Comparison of ENCODE assay signal across 19 cellular contexts in genomic region chr7:87231243-87231642, GRCh38. TPM values are rescaled to one million over a fixed set of nuclear protein-coding genes. Genes with fewer than 3 reads are reported as not detected.
DNase-seq lines count a peak whose midpoint lies in the region; ATAC-seq, FAIRE-seq and TF ChIP-seq lines count a peak whose summit lies in the region.
"Had no signal": no experiment of that assay in that cellular context is flagged by ENCODE, and none has a peak within 500 bp of the region (broad histone marks: within the 10 kb centered on the region; RNA-seq: fewer than 3 reads in every experiment).

No MANE protein-coding gene starts in this region.

- H3K9me3 ChIP-seq in SK-N-SH (no peaks in the 10 kb centered on the region), kidney (ENCODE audit: control insufficient read depth in 1 of 2, low read length in 2 of 2) (no peaks in the 10 kb centered on the region), hepatocyte (ENCODE audit: low read depth) (no peaks in the 10 kb centered on the region)
- H3K9me3 ChIP-seq: SJSA1, transverse colon had no signal

- ATAC-seq in HG03342 (IDR thresholded peaks at IDR 0.05; ENCODE audit: unreplicated experiment): no peak
- ATAC-seq: activated CD4-positive, alpha-beta T cell treated with anti-CD3 and anti-CD28 coated beads for 36 hours had no signal

- H3K27me3 ChIP-seq in SK-N-SH (ENCODE audit: insufficient read depth) (no peaks in the 10 kb centered on the region; the same call in 1 of the 2 replicates), hepatocyte (peaks cover 11% of the 10 kb centered on the region)
- H3K27me3 ChIP-seq: SJSA1 had no signal

- no peak overlapping the region for H2AFZ ChIP-seq in SK-N-SH (ENCODE audit: low read depth)
- no peak overlapping the region for H2AFZ ChIP-seq in hepatocyte

- DNase-seq in NCI-H2081 (lab: John Stamatoyannopoulos, UW) (peak; percentile 9 to 78), NCI-H2081 treated with DMSO at 0.1 percent for 48 hours (lab: John Stamatoyannopoulos, UW) (no peak), SK-N-SH (peak; percentile 35), kidney (peak; percentile 68), islet precursor cell (no peak), hepatocyte (ENCODE audit: low spot score) (no peak)
- DNase-seq: activated CD4-positive, alpha-beta T cell treated with anti-CD3 and anti-CD28 coated beads for 36 hours; activated CD8-positive, alpha-beta memory T cell treated with anti-CD3 and anti-CD28 coated beads, Interleukin-2, amount 50 U/mL, for 4 hours; activated gamma-delta T cell treated with Interleukin-2 at 50 U/mL for 16 hours; erythroblast; NCI-H345; occipital lobe; T-helper 9 cell; transverse colon had no signal

- no peaks in the 10 kb centered on the region for H3F3A ChIP-seq in SK-N-SH (replicated peaks; ENCODE audit: insufficient read depth)

- CTCF ChIA-PET in SK-N-SH (lab: Yijun Ruan, JAX): interaction anchor here (0.8 to 1.5 kb wide), 6 partner anchors 11 to 228 kb away, joined by 3 to 7 read pairs (median 4); partner anchors contain the start of gene ELAPOR2

- FAIRE-seq in kidney (lab: Jason Lieb, UNC): no peak

- no peak overlapping the region for H3K4me2 ChIP-seq in SK-N-SH
- no peak overlapping the region for H3K4me2 ChIP-seq in hepatocyte
- H3K4me2 ChIP-seq: smooth muscle cell had no signal

- no peak for TF ChIP-seq CTCF in SK-N-SH (IDR thresholded peaks at IDR 0.05)
- TF ChIP-seq CTCF in kidney (IDR thresholded peaks at IDR 0.05; ENCODE audit: borderline replicate concordance, extremely low read depth, insufficient read depth): no peak
- no peak for TF ChIP-seq CTCF in hepatocyte (IDR thresholded peaks at IDR 0.05; ENCODE audit: poor library complexity)

- H4K20me1 ChIP-seq in SK-N-SH (ENCODE audit: insufficient read depth) (no peaks in the 10 kb centered on the region), hepatocyte (ENCODE audit: insufficient read depth, poor library complexity, severe bottlenecking) (no peaks in the 10 kb centered on the region)

- no peak for TF ChIP-seq RAD21 in SK-N-SH (IDR thresholded peaks at IDR 0.05; ENCODE audit: low read length)

- TF ChIP-seq EP300 in SK-N-SH (IDR thresholded peaks at IDR 0.05; ENCODE audit: borderline replicate concordance in 1 of 2, low read depth in 1 of 2, low read length in 1 of 2): no peak; a peak in 1 of 4 replicates

- intact Hi-C loops in kidney (cut with DNase I): loop anchor here (10.0 kb wide), 1 partner anchor 306 kb away; no protein-coding TSS in a partner anchor

- H3K4me1 ChIP-seq in SK-N-SH (ENCODE audit: control insufficient read depth in 1 of 2, insufficient read depth in 2 of 2, low read depth in 1 of 2, low read length in 1 of 2) (peaks cover 0 to 16% of the 10 kb centered on the region in 2 experiments; a peak in 1 of 4 replicates), kidney (ENCODE audit: control insufficient read depth in 1 of 2, insufficient read depth in 1 of 2, low read depth in 1 of 2, low read length in 2 of 2) (peaks cover 0 to 2% of the 10 kb centered on the region in 2 donors), hepatocyte (ENCODE audit: insufficient read depth) (no peaks in the 10 kb centered on the region)
- H3K4me1 ChIP-seq: transverse colon had no signal

- POLR2A ChIA-PET in SK-N-SH (lab: Yijun Ruan, JAX): interaction anchor here (0.7 to 1.7 kb wide), 2 partner anchors 11 to 79 kb away, joined by 4 to 8 read pairs; partner anchors contain the start of genes DMTF1 and TMEM243

- H3K79me2 ChIP-seq in SK-N-SH (ENCODE audit: insufficient read depth): no peaks in the 10 kb centered on the region
- no peaks in the 10 kb centered on the region for H3K79me2 ChIP-seq in hepatocyte

- WGBS in SK-N-SH (ENCODE audit: low lambda C conversion rate): 60% methylated on average over 7 of the region's 7 CpGs
- 91% methylated on average over 7 of the region's 7 CpGs for WGBS in hepatocyte (ENCODE audit: low lambda C conversion rate, missing lambda C conversion rate)

- H3K9me2 ChIP-seq in SK-N-SH (no peaks in the 10 kb centered on the region), hepatocyte (replicated peaks; ENCODE audit: insufficient read depth) (no peaks in the 10 kb centered on the region)

- H3K27ac ChIP-seq in SK-N-SH (ENCODE audit: low read depth in 2 of 2, low read length in 1 of 2): no peak overlapping the region
- no peak overlapping the region for H3K27ac ChIP-seq in kidney (ENCODE audit: low read depth in 2 of 2, low read length in 2 of 2)
- peak overlapping the region; percentile 49 for H3K27ac ChIP-seq in temporal lobe (ENCODE audit: low read depth, low read length)
- H3K27ac ChIP-seq in hepatocyte: no peak overlapping the region
- H3K27ac ChIP-seq: 22Rv1, SJSA1, transverse colon had no signal

- no peaks in the 10 kb centered on the region for H3K36me3 ChIP-seq in SK-N-SH (replicated peaks in 1 of 2; ENCODE audit: control insufficient read depth in 1 of 2, insufficient read depth in 2 of 2, low read length in 1 of 2)
- no peaks in the 10 kb centered on the region for H3K36me3 ChIP-seq in kidney (ENCODE audit: control insufficient read depth in 1 of 2, insufficient read depth in 2 of 2, low read length in 2 of 2)
- H3K36me3 ChIP-seq in hepatocyte (replicated peaks; ENCODE audit: insufficient read depth, low read depth): no peaks in the 10 kb centered on the region
- H3K36me3 ChIP-seq: SJSA1, transverse colon had no signal

- H3K9ac ChIP-seq in SK-N-SH: no peak overlapping the region
- no peak overlapping the region for H3K9ac ChIP-seq in kidney (ENCODE audit: low read length in 2 of 2)

- H3K4me3 ChIP-seq in SK-N-SH (ENCODE audit: low read depth in 2 of 2, low read length in 1 of 2) (no peak overlapping the region), kidney (ENCODE audit: low read length in 2 of 2) (no peak overlapping the region), hepatocyte (no peak overlapping the region)
- H3K4me3 ChIP-seq: SJSA1, smooth muscle cell, transverse colon had no signal

TF ChIP-seq in SK-N-SH, 30 proteins besides CTCF, POLR2A, EP300 and RAD21:
- TF ChIP-seq CHD2 (IDR thresholded peaks at IDR 0.05; ENCODE audit: low read length, partially characterized antibody) (peak; percentile 37), TAF1 (IDR thresholded peaks at IDR 0.05; ENCODE audit: borderline replicate concordance, low read depth, low read length) (no peak)

RNA-seq across cellular contexts. Expression of gene TMEM243, which starts 11.7 kb away (rescaled TPM):
- polyA plus RNA-seq in SK-N-SH (2012; rRNA removed) (31.1 and 36.5 TPM in 2 replicates), kidney (ENCODE audit: insufficient read depth, low read depth, low replicate concordance) (37.7 TPM), hepatocyte (49.4 and 53.0 TPM in 2 replicates)
- polyA plus RNA-seq in SK-N-SH (2012; cell fraction: cytosol; rRNA removed): 42.5 and 50.4 TPM in 2 replicates
- 36.0 and 51.1 TPM in 2 replicates for polyA plus RNA-seq in SK-N-SH (2012; cell fraction: nucleus; rRNA removed)
- total RNA-seq in kidney (50.3 TPM), temporal lobe (3.4 TPM), hepatocyte (38.1 and 47.7 TPM in 2 replicates)

Comparison
In these comparisons a context has a peak if more than half of its experiments do, and no peak if none do; other contexts are left out.
1. DNase-seq: peak in NCI-H2081 (2 of 2), SK-N-SH (single experiment) and kidney (single experiment); none in NCI-H2081 treated with DMSO at 0.1 percent for 48 hours (single experiment), islet precursor cell (single experiment) and hepatocyte (single experiment).